ENCODE assay signal across 19 cellular contexts in the genomic region with DNA sequence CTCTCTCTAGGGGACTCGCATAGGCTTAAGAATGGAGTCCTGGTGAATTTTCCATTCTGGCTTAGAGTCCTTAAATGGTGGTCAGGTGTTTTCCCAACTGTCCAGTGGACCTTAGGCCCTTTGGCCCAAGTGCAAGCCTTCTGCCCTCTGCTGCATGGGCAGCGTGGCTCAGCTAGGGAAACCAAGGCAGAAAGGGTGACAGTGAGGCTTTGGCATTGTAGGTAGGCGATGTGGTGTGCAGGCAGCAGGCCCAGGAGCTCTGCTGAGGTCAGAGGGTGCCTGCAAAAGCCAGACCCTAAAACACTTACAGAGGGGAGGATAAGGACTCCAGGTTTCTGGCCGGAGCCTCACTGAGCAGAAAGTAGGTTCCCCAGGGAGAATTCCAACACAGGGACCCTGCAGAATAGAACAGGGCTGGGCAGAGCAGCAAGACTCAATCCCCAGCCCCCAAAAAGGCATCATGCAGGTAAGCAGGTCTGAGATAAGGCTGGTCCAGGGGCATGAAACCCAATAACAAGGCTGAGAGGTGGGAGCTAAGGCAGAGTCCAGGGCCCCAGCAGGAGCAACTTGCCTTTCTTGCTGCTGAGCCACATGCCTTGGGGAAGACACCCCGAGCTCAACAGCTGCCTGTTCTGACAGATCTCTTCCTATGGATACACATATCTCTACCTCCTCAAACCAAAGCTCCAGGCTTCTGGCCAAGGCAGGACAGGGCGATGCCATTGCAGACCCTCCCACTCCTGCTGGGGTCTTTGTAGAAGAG.
"Had no signal": no experiment of that assay in that cellular context is flagged by ENCODE, and none has a peak within 500 bp of the region (broad histone marks: within the 10 kb centered on the region; RNA-seq: fewer than 3 reads in every experiment).

No MANE protein-coding gene starts in this region.

- H3K4me3 Mint-ChIP-seq: activated CD8-positive, alpha-beta memory T cell treated with anti-CD3 and anti-CD28 coated beads, Interleukin-2, amount 10 ng/mL, durations not matched to agents 7 days and 5 days; activated naive CD8-positive, alpha-beta T cell treated with anti-CD3 and anti-CD28 coated beads, Interleukin-2, amount 50 U/mL, for 24 hours; activated T-cell treated with anti-CD3 and anti-CD28 coated beads, Interleukin-2, amount 50 U/mL, for 24 hours; natural killer cell treated with Interleukin-12 subunit alpha and Interleukin-12 subunit beta and Interleukin-15 and Interleukin-18, amount 100 ng/mL, for 72 hours; T-helper 17 cell had no signal

- DNase-seq: activated CD4-positive, alpha-beta T cell treated with anti-CD3 and anti-CD28 coated beads for 1 hour; activated CD4-positive, alpha-beta T cell treated with anti-CD3 and anti-CD28 coated beads, Interleukin-2, amount 50 U/mL, for 48 hours; activated CD8-positive, alpha-beta memory T cell treated with anti-CD3 and anti-CD28 coated beads, Interleukin-2, amount 10 ng/mL, durations not matched to agents 7 days and 5 days; activated gamma-delta T cell; activated naive CD8-positive, alpha-beta T cell treated with anti-CD3 and anti-CD28 coated beads, Interleukin-2, amount 50 U/mL, for 24 hours; activated T-cell treated with anti-CD3 and anti-CD28 coated beads, Interleukin-2, amount 50 U/mL, for 24 hours; colonic mucosa; effector CD8-positive, alpha-beta T cell; mammary epithelial cell; mucosa of descending colon; nucleus accumbens; SHP77; stimulated activated CD4-positive, alpha-beta T cell treated with anti-CD3 and anti-CD28 coated beads, Interleukin-4, amount 100 ng/mL, for 4 hours; T-helper 17 cell had no signal

- H3K27me3 ChIP-seq: colonic mucosa had no signal

- ATAC-seq: activated CD8-positive, alpha-beta memory T cell treated with anti-CD3 and anti-CD28 coated beads, Interleukin-2, amount 10 ng/mL, durations not matched to agents 7 days and 5 days; activated naive CD8-positive, alpha-beta T cell treated with anti-CD3 and anti-CD28 coated beads, Interleukin-2, amount 50 U/mL, for 24 hours; mucosa of descending colon; psoas muscle; SK-N-SH treated with all-trans-retinoic acid at 6 μM for 48 hours; T-helper 17 cell had no signal

- H3K27ac ChIP-seq: cardiac muscle cell, colonic mucosa, epithelial cell of prostate, psoas muscle had no signal

- H3K4me1 ChIP-seq: colonic mucosa had no signal

- H3K9me3 Mint-ChIP-seq: activated naive CD8-positive, alpha-beta T cell treated with anti-CD3 and anti-CD28 coated beads, Interleukin-2, amount 50 U/mL, for 24 hours; activated T-cell treated with anti-CD3 and anti-CD28 coated beads, Interleukin-2, amount 50 U/mL, for 24 hours had no signal

- H3K27me3 Mint-ChIP-seq: activated CD8-positive, alpha-beta memory T cell treated with anti-CD3 and anti-CD28 coated beads, Interleukin-2, amount 10 ng/mL, durations not matched to agents 7 days and 5 days; activated naive CD8-positive, alpha-beta T cell treated with anti-CD3 and anti-CD28 coated beads, Interleukin-2, amount 50 U/mL, for 24 hours; activated T-cell treated with anti-CD3 and anti-CD28 coated beads, Interleukin-2, amount 50 U/mL, for 24 hours; T-helper 17 cell had no signal

- H3K36me3 Mint-ChIP-seq: natural killer cell treated with Interleukin-12 subunit alpha and Interleukin-12 subunit beta and Interleukin-15 and Interleukin-18, amount 100 ng/mL, for 72 hours had no signal

- H3K36me3 ChIP-seq: colonic mucosa had no signal

- H3K4me3 ChIP-seq: cardiac muscle cell, colonic mucosa, mucosa of descending colon, psoas muscle had no signal

- H3K9me3 ChIP-seq: colonic mucosa, mucosa of descending colon, psoas muscle had no signal

- H3K27ac Mint-ChIP-seq: activated CD8-positive, alpha-beta memory T cell treated with anti-CD3 and anti-CD28 coated beads, Interleukin-2, amount 10 ng/mL, durations not matched to agents 7 days and 5 days; activated naive CD8-positive, alpha-beta T cell treated with anti-CD3 and anti-CD28 coated beads, Interleukin-2, amount 50 U/mL, for 24 hours; activated T-cell treated with anti-CD3 and anti-CD28 coated beads, Interleukin-2, amount 50 U/mL, for 24 hours; natural killer cell treated with Interleukin-12 subunit alpha and Interleukin-12 subunit beta and Interleukin-15 and Interleukin-18, amount 100 ng/mL, for 72 hours; T-helper 17 cell had no signal
